9 cellular contexts compared by ENCODE assay signal in genomic region chr16:68645494-68646388, GRCh38. TPM values are rescaled to one million over a fixed set of nuclear protein-coding genes. Genes with fewer than 3 reads are reported as not detected.
A peak's percentile ranks its signal among the peaks of the same experiment; 100 is the strongest.
DNase-seq lines count a peak whose midpoint lies in the region; ATAC-seq and TF ChIP-seq lines count a peak whose summit lies in the region.
"Had no signal": no experiment of that assay in that cellular context is flagged by ENCODE, and none has a peak within 500 bp of the region (broad histone marks: within the 10 kb centered on the region; RNA-seq: fewer than 3 reads in every experiment).

No MANE protein-coding gene starts in this region.

- no peak for ATAC-seq in GM19397 (IDR thresholded peaks at IDR 0.05; ENCODE audit: unreplicated experiment)
- ATAC-seq in GM21723 (IDR thresholded peaks at IDR 0.05; ENCODE audit: unreplicated experiment) = no peak

- H3K36me3 ChIP-seq in NT2/D1 (ENCODE audit: insufficient read depth, insufficient read length, low read length) (no peaks in the 10 kb centered on the region), esophagus squamous epithelium (no peaks in the 10 kb centered on the region), rectal smooth muscle tissue (ENCODE audit: control insufficient read depth, insufficient read depth, low read length) (no peaks in the 10 kb centered on the region)

- H3K4me3 ChIP-seq in NT2/D1 (ENCODE audit: insufficient read length, low read depth) = peak overlapping the region; percentile 91
- H3K4me3 ChIP-seq in esophagus squamous epithelium = peak overlapping the region; percentile 49 to 66 (median 58)
- peak overlapping the region; percentile 37 for H3K4me3 ChIP-seq in rectal smooth muscle tissue (ENCODE audit: low read length)

- WGBS in esophagus squamous epithelium, 2 donors = 0 to 3% methylated on average over 1 to 18 of the region's 66 CpGs

- H3K4me1 ChIP-seq in NT2/D1 (ENCODE audit: insufficient read depth, insufficient read length) = peaks cover 10% of the 10 kb centered on the region
- peaks cover 21 to 59% (median 23%) of the 10 kb centered on the region in 3 donors for H3K4me1 ChIP-seq in esophagus squamous epithelium
- no peaks in the 10 kb centered on the region for H3K4me1 ChIP-seq in rectal smooth muscle tissue (ENCODE audit: control insufficient read depth, insufficient read depth, low read length)

- H3K27me3 ChIP-seq in NT2/D1 (ENCODE audit: insufficient read depth, insufficient read length) (peaks cover 3% of the 10 kb centered on the region), esophagus squamous epithelium (peaks cover 0 to 95% (median 8%) of the 10 kb centered on the region in 4 donors), rectal smooth muscle tissue (ENCODE audit: control insufficient read depth, insufficient read depth, low read length) (peaks cover 31% of the 10 kb centered on the region)

- intact Hi-C loops in esophagus squamous epithelium (cut with DNase I) = no loop called here

- H3K9me3 ChIP-seq in NT2/D1 (ENCODE audit: insufficient read depth, low read length) = no peaks in the 10 kb centered on the region
- H3K9me3 ChIP-seq in esophagus squamous epithelium = no peaks in the 10 kb centered on the region

- DNase-seq in DMS53 (lab: John Stamatoyannopoulos, UW) (peak; percentile 55), DMS53 treated with DMSO at 0.1 percent for 48 hours (lab: John Stamatoyannopoulos, UW; ENCODE audit: unreplicated experiment) (no peak), NT2/D1 (ENCODE audit: low read depth, low spot score) (no peak), esophagus squamous epithelium (lab: John Stamatoyannopoulos, UW) (no peak), HPDE6-E6E7 (ENCODE audit: extremely low spot score) (no peak)

- TF ChIP-seq POLR2A in esophagus squamous epithelium (IDR thresholded peaks at IDR 0.05) = no peak

- TF ChIP-seq CTCF in esophagus squamous epithelium (IDR thresholded peaks at IDR 0.05) = no peak

- H3K27ac ChIP-seq in esophagus squamous epithelium (peak overlapping the region; percentile 71 to 88 (median 82)), rectal smooth muscle tissue (ENCODE audit: low read depth, low read length) (no peak overlapping the region)

- H3K9ac ChIP-seq in NT2/D1 (ENCODE audit: insufficient read length, low read depth) = peak overlapping the region; percentile 92
- H3K9ac ChIP-seq in rectal smooth muscle tissue (ENCODE audit: low read length) = no peak overlapping the region

RNA-seq across cellular contexts. Expression of gene CDH3, which starts 0.6 kb away (rescaled TPM):
- total RNA-seq in esophagus squamous epithelium = 100 to 1,000 TPM in 2 of 4 donors, 10 to 100 TPM in 2; 36.8 to 192 (median 95.0) TPM
- total RNA-seq: lung microvascular endothelial cell had no signal

Comparison
In these comparisons a context has a peak if more than half of its experiments do, and no peak if none do; other contexts are left out.
1. H3K4me3 ChIP-seq: peak in every context shown above with its lines; median percentile 91 in NT2/D1; 58 in esophagus squamous epithelium; 37 in rectal smooth muscle tissue.